In genomic region chr9:83649515-83649914, GRCh38 we compare ENCODE assay signal across 1 cellular context.
TF ChIP-seq lines count a peak whose summit lies in the region.

No MANE protein-coding gene starts in this region.

TF ChIP-seq in GM12878, 131 proteins besides CTCF, POLR2A, EP300 and RAD21 (continued from another document):
- TF ChIP-seq, protein P1, sequence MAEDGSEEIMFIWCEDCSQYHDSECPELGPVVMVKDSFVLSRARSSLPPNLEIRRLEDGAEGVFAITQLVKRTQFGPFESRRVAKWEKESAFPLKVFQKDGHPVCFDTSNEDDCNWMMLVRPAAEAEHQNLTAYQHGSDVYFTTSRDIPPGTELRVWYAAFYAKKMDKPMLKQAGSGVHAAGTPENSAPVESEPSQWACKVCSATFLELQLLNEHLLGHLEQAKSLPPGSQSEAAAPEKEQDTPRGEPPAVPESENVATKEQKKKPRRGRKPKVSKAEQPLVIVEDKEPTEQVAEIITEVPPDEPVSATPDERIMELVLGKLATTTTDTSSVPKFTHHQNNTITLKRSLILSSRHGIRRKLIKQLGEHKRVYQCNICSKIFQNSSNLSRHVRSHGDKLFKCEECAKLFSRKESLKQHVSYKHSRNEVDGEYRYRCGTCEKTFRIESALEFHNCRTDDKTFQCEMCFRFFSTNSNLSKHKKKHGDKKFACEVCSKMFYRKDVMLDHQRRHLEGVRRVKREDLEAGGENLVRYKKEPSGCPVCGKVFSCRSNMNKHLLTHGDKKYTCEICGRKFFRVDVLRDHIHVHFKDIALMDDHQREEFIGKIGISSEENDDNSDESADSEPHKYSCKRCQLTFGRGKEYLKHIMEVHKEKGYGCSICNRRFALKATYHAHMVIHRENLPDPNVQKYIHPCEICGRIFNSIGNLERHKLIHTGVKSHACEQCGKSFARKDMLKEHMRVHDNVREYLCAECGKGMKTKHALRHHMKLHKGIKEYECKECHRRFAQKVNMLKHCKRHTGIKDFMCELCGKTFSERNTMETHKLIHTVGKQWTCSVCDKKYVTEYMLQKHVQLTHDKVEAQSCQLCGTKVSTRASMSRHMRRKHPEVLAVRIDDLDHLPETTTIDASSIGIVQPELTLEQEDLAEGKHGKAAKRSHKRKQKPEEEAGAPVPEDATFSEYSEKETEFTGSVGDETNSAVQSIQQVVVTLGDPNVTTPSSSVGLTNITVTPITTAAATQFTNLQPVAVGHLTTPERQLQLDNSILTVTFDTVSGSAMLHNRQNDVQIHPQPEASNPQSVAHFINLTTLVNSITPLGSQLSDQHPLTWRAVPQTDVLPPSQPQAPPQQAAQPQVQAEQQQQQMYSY (CRISPR knock-in tag; IDR thresholded peaks at IDR 0.05), result no peak
- TF ChIP-seq, protein P2, sequence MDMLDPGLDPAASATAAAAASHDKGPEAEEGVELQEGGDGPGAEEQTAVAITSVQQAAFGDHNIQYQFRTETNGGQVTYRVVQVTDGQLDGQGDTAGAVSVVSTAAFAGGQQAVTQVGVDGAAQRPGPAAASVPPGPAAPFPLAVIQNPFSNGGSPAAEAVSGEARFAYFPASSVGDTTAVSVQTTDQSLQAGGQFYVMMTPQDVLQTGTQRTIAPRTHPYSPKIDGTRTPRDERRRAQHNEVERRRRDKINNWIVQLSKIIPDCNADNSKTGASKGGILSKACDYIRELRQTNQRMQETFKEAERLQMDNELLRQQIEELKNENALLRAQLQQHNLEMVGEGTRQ (IDR thresholded peaks at IDR 0.05; ENCODE audit: borderline replicate concordance, low read depth, low read length), result no peak
- no peak for TF ChIP-seq ZNF217 (IDR thresholded peaks at IDR 0.05)
- no peak for TF ChIP-seq BACH1 (IDR thresholded peaks at IDR 0.05; ENCODE audit: borderline replicate concordance)
- TF ChIP-seq RB1 (IDR thresholded peaks at IDR 0.05; ENCODE audit: borderline replicate concordance), result no peak
- TF ChIP-seq PAX5 (IDR thresholded peaks at IDR 0.05; ENCODE audit: borderline replicate concordance, low read depth, low read length), result no peak
- no peak for TF ChIP-seq TCF3 (IDR thresholded peaks at IDR 0.05; ENCODE audit: borderline replicate concordance, insufficient read depth, low read depth, low read length)
- no peak for TF ChIP-seq CBX5 (IDR thresholded peaks at IDR 0.05; ENCODE audit: low read depth)
- no peak for TF ChIP-seq HSF1 (IDR thresholded peaks at IDR 0.05; ENCODE audit: low read depth, low read length)
- no peak for TF ChIP-seq MEF2A (IDR thresholded peaks at IDR 0.05; ENCODE audit: insufficient read depth, low read depth, low read length)
